Comparison of ENCODE assay signal across 19 cellular contexts in genomic region chr1:209080170-209080781, GRCh38.
DNase-seq lines count a peak whose midpoint lies in the region; ATAC-seq, FAIRE-seq and TF ChIP-seq lines count a peak whose summit lies in the region.
"Had no signal": no experiment of that assay in that cellular context is flagged by ENCODE, and none has a peak within 500 bp of the region (broad histone marks: within the 10 kb centered on the region; RNA-seq: fewer than 3 reads in every experiment).

No MANE protein-coding gene starts in this region.

- DNase-seq in A549 (ENCODE audit: low read depth in 1 of 2, low spot score in 1 of 2) = peak; percentile 15 to 59
- DNase-seq in GM23338 (ENCODE audit: low spot score) = no peak
- peak; percentile 58 for DNase-seq in T1000 (lab: John Stamatoyannopoulos, UW)
- peak; percentile 77 for DNase-seq in foreskin melanocyte
- DNase-seq in DMS53 (lab: John Stamatoyannopoulos, UW) = no peak
- no peak for DNase-seq in SIG-M5 (lab: John Stamatoyannopoulos, UW)
- DNase-seq in NCI-H2171 (lab: John Stamatoyannopoulos, UW) = no peak
- DNase-seq: activated CD4-positive, alpha-beta T cell treated with anti-CD3 and anti-CD28 coated beads for 1 hour; activated effector memory CD4-positive, alpha-beta T cell treated with Interleukin-2 at 50 U/mL for 16 hours; amygdala; lower lobe of right lung; naive thymus-derived CD4-positive, alpha-beta T cell; NCI-H187; pancreas; SHP77 treated with DMSO at 0.1 percent for 48 hours; stimulated activated CD4-positive, alpha-beta T cell treated with anti-CD3 and anti-CD28 coated beads, Interleukin-2, amount 100 ng/mL, for 48 hours had no signal

- CTCF ChIA-PET in A549 (lab: Yijun Ruan, JAX) = no interaction called here

- H3K27me3 Mint-ChIP-seq in GM23338 (ENCODE audit: insufficient read depth, low read depth, poor library complexity) = no peaks in the 10 kb centered on the region

- ATAC-seq in A549 (peak; percentile 69 to 90), GM23338 (no peak), GM18520 (IDR thresholded peaks at IDR 0.05; ENCODE audit: unreplicated experiment) (no peak)
- ATAC-seq: HepG2; lower lobe of right lung; naive thymus-derived CD4-positive, alpha-beta T cell; pancreas had no signal

- H3F3A ChIP-seq in GM23338 (replicated peaks; ENCODE audit: low read depth) = no peaks in the 10 kb centered on the region

- no peaks in the 10 kb centered on the region for H4K20me1 ChIP-seq in GM23338 (replicated peaks; ENCODE audit: insufficient read depth)

- H3K4me3 ChIP-seq in A549 = no peak overlapping the region
- no peak overlapping the region for H3K4me3 ChIP-seq in GM23338
- H3K4me3 ChIP-seq: lower lobe of right lung, pancreas, vagina had no signal

- no peaks in the 10 kb centered on the region for H3K36me3 ChIP-seq in GM23338 (ENCODE audit: insufficient read depth)
- H3K36me3 ChIP-seq: lower lobe of right lung, pancreas, vagina had no signal

- peak; percentile 75 to 83; a peak in 3 of 5 replicates for TF ChIP-seq EP300 in A549 (IDR thresholded peaks at IDR 0.05)

- H3K9me3 ChIP-seq in A549 = no peaks in the 10 kb centered on the region
- H3K9me3 ChIP-seq: lower lobe of right lung, pancreas, vagina had no signal

- no peak for TF ChIP-seq CTCF in A549 (IDR thresholded peaks at IDR 0.05)
- no peak for TF ChIP-seq CTCF in GM23338 (conservative IDR thresholded peaks at IDR 0.05; ENCODE audit: low read depth in 2 of 2)

- peaks cover 7% of the 10 kb centered on the region for H3K4me1 Mint-ChIP-seq in GM23338
- H3K4me1 Mint-ChIP-seq: naive thymus-derived CD4-positive, alpha-beta T cell had no signal

- no peaks in the 10 kb centered on the region for H3K27me3 ChIP-seq in GM23338 (ENCODE audit: insufficient read depth)
- H3K27me3 ChIP-seq: pancreas, vagina had no signal

- peaks cover 19% of the 10 kb centered on the region; the same call in 2 of the 3 replicates for H3K4me1 ChIP-seq in A549
- 0 out of 2 replicates have a peak, but pooled peaks cover 9% of the 10 kb centered on the region for H3K4me1 ChIP-seq in GM23338 (ENCODE audit: insufficient read depth)
- H3K4me1 ChIP-seq: lower lobe of right lung, pancreas, vagina had no signal

- POLR2A ChIA-PET in A549 (lab: Yijun Ruan, JAX) = no interaction called here

- TF ChIP-seq POLR2A in A549 (IDR thresholded peaks at IDR 0.05; ENCODE audit: low read length) = no peak

- TF ChIP-seq RAD21 in A549 (conservative IDR thresholded peaks at IDR 0.05 in 1 of 2, IDR thresholded peaks at IDR 0.05 in 1 of 2) = peak in 1 of 2 experiments; percentile 11; a peak in 1 of 5 replicates

- WGBS in A549 (ENCODE audit: missing lambda C conversion rate) = 6% methylated on average over 5 of the region's 5 CpGs

- H3K4me2 ChIP-seq in A549 = peak overlapping the region; percentile 47
- 0 out of 2 replicates have a peak overlapping the region, but pooled peaks have one; percentile 14 for H3K4me2 ChIP-seq in GM23338

- H3K4me3 Mint-ChIP-seq in GM23338 = no peak overlapping the region
- H3K4me3 Mint-ChIP-seq: naive thymus-derived CD4-positive, alpha-beta T cell had no signal

- no peak for FAIRE-seq in A549 (lab: Jason Lieb, UNC)
- FAIRE-seq: HepG2, pancreas had no signal

- H3K27ac ChIP-seq in A549 = peak overlapping the region; percentile 70 to 80
- no peak overlapping the region for H3K27ac ChIP-seq in GM23338 (ENCODE audit: low read depth)
- H3K27ac ChIP-seq: lower lobe of right lung, pancreas, vagina had no signal

- 0 out of 2 replicates have a peak overlapping the region, but pooled peaks have one; percentile 19 for H2AFZ ChIP-seq in GM23338

- peaks cover 5% of the 10 kb centered on the region; the same call in 1 of the 2 replicates for H3K9me2 ChIP-seq in GM23338 (ENCODE audit: insufficient read depth)

- H3K27ac Mint-ChIP-seq in GM23338 = no peak overlapping the region
- H3K27ac Mint-ChIP-seq: naive thymus-derived CD4-positive, alpha-beta T cell had no signal

- H3K9me3 Mint-ChIP-seq in GM23338 = no peaks in the 10 kb centered on the region; the same call in 2 of the 3 replicates

- H3K36me3 Mint-ChIP-seq in GM23338 (ENCODE audit: low read depth) = no peaks in the 10 kb centered on the region
- H3K36me3 Mint-ChIP-seq: naive thymus-derived CD4-positive, alpha-beta T cell had no signal

- no peaks in the 10 kb centered on the region for H3K79me2 ChIP-seq in GM23338 (replicated peaks; ENCODE audit: insufficient read depth)

TF ChIP-seq in A549, 52 proteins besides CTCF, POLR2A, EP300 and RAD21 (continues in another document):
- TF ChIP-seq REST (IDR thresholded peaks at IDR 0.05) = no peak
- TF ChIP-seq TP53 (CRISPR knock-in tag; IDR thresholded peaks at IDR 0.05) = no peak
- TF ChIP-seq ZFP36 (IDR thresholded peaks at IDR 0.05; ENCODE audit: borderline replicate concordance, partially characterized antibody) = no peak
- TF ChIP-seq NR3C1 (IDR thresholded peaks at IDR 0.05) = no peak
- TF ChIP-seq NFE2L2 (conservative IDR thresholded peaks at IDR 0.05; ENCODE audit: low read length) = no peak
- TF ChIP-seq ZSCAN20 (CRISPR knock-in tag; IDR thresholded peaks at IDR 0.05) = no peak

TF ChIP-seq in GM23338, 12 proteins besides CTCF, POLR2A, EP300 and RAD21 (continues in another document):
- TF ChIP-seq ETS1 (IDR thresholded peaks at IDR 0.05) (no peak), STAT1 (IDR thresholded peaks at IDR 0.05; ENCODE audit: unreplicated experiment) (no peak), ZNF331 (CRISPR knock-in tag; IDR thresholded peaks at IDR 0.05; ENCODE audit: low read depth) (no peak), POLR2AphosphoS5 (IDR thresholded peaks at IDR 0.05; ENCODE audit: low read depth) (no peak), ZNF114 (CRISPR knock-in tag; IDR thresholded peaks at IDR 0.05) (no peak), EZH2 (IDR thresholded peaks at IDR 0.05; ENCODE audit: low read depth, unreplicated experiment) (no peak), CREB1 (CRISPR knock-in tag; IDR thresholded peaks at IDR 0.05; ENCODE audit: low read depth) (no peak), EZH2phosphoT487 (IDR thresholded peaks at IDR 0.05; ENCODE audit: unreplicated experiment) (no peak), NANOG (IDR thresholded peaks at IDR 0.05; ENCODE audit: borderline replicate concordance) (no peak), REST (IDR thresholded peaks at IDR 0.05; ENCODE audit: unreplicated experiment) (no peak)

Comparison
In these comparisons a context has a peak if more than half of its experiments do, and no peak if none do; other contexts are left out.
1. ATAC-seq: peak in A549 (2 of 2); none in GM23338 (single experiment) and GM18520 (single experiment).
2. DNase-seq: peak in A549 (2 of 2), T1000 (single experiment) and foreskin melanocyte (single experiment); none in GM23338 (single experiment), DMS53 (single experiment), SIG-M5 (single experiment) and NCI-H2171 (single experiment).